In genomic region chr14:91230363-91231035, GRCh38 we compare ENCODE assay signal across 10 cellular contexts. TPM values are rescaled to one million over a fixed set of nuclear protein-coding genes. Genes with fewer than 3 reads are reported as not detected.
DNase-seq lines count a peak whose midpoint lies in the region; ATAC-seq, FAIRE-seq and TF ChIP-seq lines count a peak whose summit lies in the region.
"Had no signal": no experiment of that assay in that cellular context is flagged by ENCODE, and none has a peak within 500 bp of the region (broad histone marks: within the 10 kb centered on the region; RNA-seq: fewer than 3 reads in every experiment).

No MANE protein-coding gene starts in this region.

- H3K9me3 ChIP-seq in pancreas, result no peaks in the 10 kb centered on the region

- intact Hi-C loops in pancreas (cut with DNase I), result no loop called here
- intact Hi-C loops in sciatic nerve (cut with DNase I), result no loop called here

- no peaks in the 10 kb centered on the region for H3K79me2 ChIP-seq in ACC112 (ENCODE audit: control insufficient read depth, insufficient read depth, low read length, unreplicated experiment)

- WGBS in pancreas, 2 donors, result 96 to 97% methylated on average over 4 of the region's 4 CpGs

- H3K4me1 ChIP-seq in ACC112 (ENCODE audit: control insufficient read depth, insufficient read depth, low read length, unreplicated experiment), result peaks cover 32% of the 10 kb centered on the region
- H3K4me1 ChIP-seq in pancreas, result no peaks in the 10 kb centered on the region

- no peak overlapping the region for H3K27ac ChIP-seq in ACC112 (ENCODE audit: low read depth, low read length)
- H3K27ac ChIP-seq in pancreas, result no peak overlapping the region
- H3K27ac ChIP-seq: RWPE1 had no signal

- DNase-seq in GM12892 (ENCODE audit: insufficient read length), result no peak
- DNase-seq in fibroblast of peridontal ligament (ENCODE audit: extremely low read depth), result peak; percentile 39
- DNase-seq in epidermal melanocyte (ENCODE audit: insufficient read length, low spot score), result no peak
- DNase-seq in NCI-H2196 (lab: John Stamatoyannopoulos, UW; ENCODE audit: unreplicated experiment), result no peak
- no peak for DNase-seq in pancreas
- DNase-seq in sciatic nerve (ENCODE audit: low spot score), result no peak
- DNase-seq: erythroblast had no signal

- H3K27me3 ChIP-seq in ACC112 (ENCODE audit: insufficient read depth, low read length) (no peaks in the 10 kb centered on the region), pancreas (no peaks in the 10 kb centered on the region)

- peaks cover 4% of the 10 kb centered on the region; the same call in 1 of the 2 replicates for H3K36me3 ChIP-seq in ACC112 (ENCODE audit: insufficient read depth, low read length)
- H3K36me3 ChIP-seq in pancreas, result no peaks in the 10 kb centered on the region

- FAIRE-seq in GM12892 (lab: Jason Lieb, UNC) (peak; percentile 77), pancreas (lab: Jason Lieb, UNC) (no peak)

- peak overlapping the region; percentile 43; the same call in 1 of the 2 replicates for H3K4me3 ChIP-seq in ACC112 (ENCODE audit: low read depth, low read length)
- peak overlapping the region; percentile 0; the same call in 1 of the 2 replicates for H3K4me3 ChIP-seq in WI38 (ENCODE audit: low read depth, low read length)
- no peak overlapping the region for H3K4me3 ChIP-seq in pancreas

- TF ChIP-seq POLR2A in GM12892 (IDR thresholded peaks at IDR 0.05; ENCODE audit: low read depth, low read length), result no peak

- no peak overlapping the region for H2AFZ ChIP-seq in ACC112 (ENCODE audit: low read length, unreplicated experiment)

- no peak for ATAC-seq in pancreas
- ATAC-seq in sciatic nerve, result no peak

- no peak for TF ChIP-seq CTCF in WI38 (IDR thresholded peaks at IDR 0.05; ENCODE audit: low read depth, low read length)
- no peak for TF ChIP-seq CTCF in pancreas (IDR thresholded peaks at IDR 0.05)

RNA-seq across cellular contexts. Expression of gene GPR68, which starts 14.0 kb away (rescaled TPM):
- 1.3 TPM for polyA plus RNA-seq in GM12892 (2012; ENCODE audit: missing spikeins)
- total RNA-seq in pancreas, result under 1 TPM in 5 of 6 donors, not detected in 1; 0.09 to 0.90 (median 0.20) TPM
- under 1 TPM; 0.23 to 0.33 TPM for polyA plus RNA-seq in pancreas
- total RNA-seq in sciatic nerve, result 1.6 TPM

Comparison
In these comparisons a context has a peak if more than half of its experiments do, and no peak if none do; other contexts are left out.
1. H3K4me3 ChIP-seq: peak in ACC112 (single experiment) and WI38 (single experiment); none in pancreas (0 of 4).